Comparison of ENCODE assay signal across 8 cellular contexts in the genomic region with DNA sequence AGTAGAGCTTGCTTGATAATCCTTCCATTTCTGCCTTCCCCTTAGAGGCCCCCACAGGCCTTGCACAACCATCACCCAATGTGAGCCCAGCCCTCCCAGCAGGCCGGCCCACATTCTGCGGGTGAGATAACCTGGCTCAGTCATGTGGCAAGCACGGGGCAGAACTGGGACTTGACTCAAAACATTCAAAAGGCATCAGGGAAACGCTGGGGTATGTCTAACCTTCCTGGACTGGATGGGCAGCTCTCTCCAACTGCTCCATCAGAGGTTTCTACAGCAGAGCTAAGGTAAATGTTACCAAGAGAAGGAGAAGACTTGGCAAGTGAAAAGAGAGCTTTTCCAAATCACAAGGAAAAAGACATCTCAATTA. TPM values are rescaled to one million over a fixed set of nuclear protein-coding genes. Genes with fewer than 3 reads are reported as not detected.
DNase-seq lines count a peak whose midpoint lies in the region; ATAC-seq and TF ChIP-seq lines count a peak whose summit lies in the region.

No MANE protein-coding gene starts in this region.

- no peak for TF ChIP-seq CTCF in DOHH2 (IDR thresholded peaks at IDR 0.05; ENCODE audit: low read depth, low read length, poor library complexity, severe bottlenecking)

- H3K18ac ChIP-seq in trophoblast cell (ENCODE audit: low read length), result no peak overlapping the region

- H3K9me3 ChIP-seq in DOHH2 (ENCODE audit: control insufficient read depth, insufficient read depth, low read length), result no peaks in the 10 kb centered on the region
- H3K9me3 ChIP-seq in trophoblast cell (ENCODE audit: insufficient read depth, low read depth, low read length), result peaks cover 2% of the 10 kb centered on the region

- H3K4me1 ChIP-seq in DOHH2 (ENCODE audit: control insufficient read depth, low read length) (peaks cover 99% of the 10 kb centered on the region), trophoblast cell (ENCODE audit: control insufficient read depth in 1 of 2, insufficient read depth in 2 of 2, low read length in 2 of 2) (peaks cover 27 to 32% of the 10 kb centered on the region in 2 experiments)

- peak overlapping the region; percentile 99 for H3K4me2 ChIP-seq in DOHH2 (ENCODE audit: low read length)
- H3K4me2 ChIP-seq in trophoblast cell (ENCODE audit: low read length), result no peak overlapping the region

- H3K27ac ChIP-seq in DOHH2 (ENCODE audit: low read depth, low read length) (peak overlapping the region; percentile 98), trophoblast cell (ENCODE audit: low read depth, low read length) (no peak overlapping the region)

- H3K9ac ChIP-seq in trophoblast cell (ENCODE audit: low read length), result no peak overlapping the region

- no peak overlapping the region for H2BK120ac ChIP-seq in trophoblast cell (ENCODE audit: insufficient read depth, low read length, poor library complexity)

- H3K79me2 ChIP-seq in DOHH2 (ENCODE audit: control insufficient read depth, low read length) (peaks cover 85% of the 10 kb centered on the region), trophoblast cell (ENCODE audit: control insufficient read depth, insufficient read depth, low read length, poor library complexity) (peaks cover 5% of the 10 kb centered on the region)

- no peak overlapping the region for H2BK12ac ChIP-seq in trophoblast cell (ENCODE audit: low read length)

- no peak overlapping the region for H2BK5ac ChIP-seq in trophoblast cell (ENCODE audit: low read depth, low read length, poor library complexity)

- H3K9me2 ChIP-seq in DOHH2 (replicated peaks; ENCODE audit: control insufficient read depth, low read length), result no peaks in the 10 kb centered on the region

- H3K4ac ChIP-seq in trophoblast cell (ENCODE audit: low read depth, low read length), result no peak overlapping the region

- H3K36me3 ChIP-seq in DOHH2 (ENCODE audit: control insufficient read depth, low read length) (peaks cover 27% of the 10 kb centered on the region), trophoblast cell (ENCODE audit: control insufficient read depth in 1 of 2, insufficient read depth in 2 of 2, low read length in 2 of 2) (no peaks in the 10 kb centered on the region), H7 (replicated peaks; ENCODE audit: control insufficient read depth, insufficient read depth, low read length) (no peaks in the 10 kb centered on the region; the same call in 1 of the 2 replicates)

- H3F3A ChIP-seq in DOHH2 (ENCODE audit: control insufficient read depth, insufficient read depth), result peaks cover 66% of the 10 kb centered on the region

- DNase-seq in activated CD4-positive, alpha-beta T cell treated with anti-CD3 and anti-CD28 coated beads, Interleukin-2, amount 50 U/mL, for 48 hours, result peak; percentile 29 to 51
- DNase-seq in fibroblast of peridontal ligament (ENCODE audit: extremely low read depth) (peak; percentile 89), trophoblast cell (peak; percentile 93 to 97), SK-N-DZ (ENCODE audit: low spot score) (no peak), H7 (no peak)

- H2AFZ ChIP-seq in trophoblast cell (ENCODE audit: insufficient read depth, low read length, poor library complexity), result no peak overlapping the region

- no CpG with 5 or more reads among the region's 4 CpGs for WGBS in trophoblast cell (ENCODE audit: extremely low coverage, insufficient coverage, insufficient read length)

- H3K27me3 ChIP-seq in DOHH2 (ENCODE audit: control insufficient read depth, low read length) (no peaks in the 10 kb centered on the region), trophoblast cell (ENCODE audit: insufficient read depth, low read length) (no peaks in the 10 kb centered on the region), H7 (ENCODE audit: control insufficient read depth, insufficient read depth, low read length) (no peaks in the 10 kb centered on the region)

- no peak overlapping the region for H2AK5ac ChIP-seq in trophoblast cell (ENCODE audit: low read length)

- H3K4me3 ChIP-seq in DOHH2 (ENCODE audit: low read length), result peak overlapping the region; percentile 68
- no peak overlapping the region for H3K4me3 ChIP-seq in trophoblast cell (ENCODE audit: low read depth, low read length)
- H3K4me3 ChIP-seq in H7 (ENCODE audit: insufficient read depth, low read depth, low read length), result no peak overlapping the region

- H4K91ac ChIP-seq in trophoblast cell (ENCODE audit: low read depth, low read length), result no peak overlapping the region

- H4K8ac ChIP-seq in trophoblast cell (ENCODE audit: low read depth, low read length), result no peak overlapping the region

- no peak overlapping the region for H4K12ac ChIP-seq in trophoblast cell (ENCODE audit: low read depth, low read length)

- no peaks in the 10 kb centered on the region for H4K20me1 ChIP-seq in DOHH2 (ENCODE audit: control insufficient read depth, insufficient read depth, low read depth, low read length)

- no peak overlapping the region for H3K23ac ChIP-seq in trophoblast cell (ENCODE audit: low read length)

- peak; percentile 35 for ATAC-seq in HG03196 (IDR thresholded peaks at IDR 0.05; ENCODE audit: unreplicated experiment)
- no peak for ATAC-seq in GM18858 (IDR thresholded peaks at IDR 0.05; ENCODE audit: unreplicated experiment)

- no peak overlapping the region for H3K14ac ChIP-seq in trophoblast cell (ENCODE audit: low read length)

- no peaks in the 10 kb centered on the region for H3K79me1 ChIP-seq in trophoblast cell (ENCODE audit: low read length)

RNA-seq across cellular contexts. Expression of a gene that starts 24.8 kb away (rescaled TPM):
- polyA plus RNA-seq in trophoblast cell (2013), result 18.1 and 19.9 TPM in 2 replicates
- polyA plus RNA-seq in SK-N-DZ (2014; cell fraction: cytosol; rRNA removed), result 8.4 and 8.6 TPM in 2 replicates
- 13.1 and 14.7 TPM in 2 replicates for polyA plus RNA-seq in SK-N-DZ (2014; cell fraction: nucleus; rRNA removed)
- 12.3 and 13.1 TPM in 2 replicates for total RNA-seq in H7 (2014; rRNA removed; shearing (Covaris generic))

RNA-seq across cellular contexts. Expression of a gene that starts 49.0 kb away (rescaled TPM):
- polyA plus RNA-seq in trophoblast cell (2013), result 0.12 and 0.25 TPM in 2 replicates
- not detected in 2 replicates for polyA plus RNA-seq in SK-N-DZ (2014; cell fraction: cytosol; rRNA removed)
- not detected in 2 replicates for polyA plus RNA-seq in SK-N-DZ (2014; cell fraction: nucleus; rRNA removed)
- 0.52 and 0.97 TPM in 2 replicates for total RNA-seq in H7 (2014; rRNA removed; shearing (Covaris generic))

RNA-seq across cellular contexts. Expression of a gene that starts 49.2 kb away (rescaled TPM):
- 2.6 and 2.7 TPM in 2 replicates for polyA plus RNA-seq in trophoblast cell (2013)
- polyA plus RNA-seq in SK-N-DZ (2014; cell fraction: cytosol; rRNA removed), result 3.1 and 5.9 TPM in 2 replicates
- polyA plus RNA-seq in SK-N-DZ (2014; cell fraction: nucleus; rRNA removed), result 6.7 and 7.9 TPM in 2 replicates
- 3.6 and 4.7 TPM in 2 replicates for total RNA-seq in H7 (2014; rRNA removed; shearing (Covaris generic))

Comparison
In these comparisons a context has a peak if more than half of its experiments do, and no peak if none do; other contexts are left out.
1. DNase-seq: peak in activated CD4-positive, alpha-beta T cell treated with anti-CD3 and anti-CD28 coated beads, Interleukin-2, amount 50 U/mL, for 48 hours (2 of 2), fibroblast of peridontal ligament (single experiment) and trophoblast cell (2 of 2); none in SK-N-DZ (single experiment) and H7 (single experiment).